2 cellular contexts compared by ENCODE assay signal in the genomic region with DNA sequence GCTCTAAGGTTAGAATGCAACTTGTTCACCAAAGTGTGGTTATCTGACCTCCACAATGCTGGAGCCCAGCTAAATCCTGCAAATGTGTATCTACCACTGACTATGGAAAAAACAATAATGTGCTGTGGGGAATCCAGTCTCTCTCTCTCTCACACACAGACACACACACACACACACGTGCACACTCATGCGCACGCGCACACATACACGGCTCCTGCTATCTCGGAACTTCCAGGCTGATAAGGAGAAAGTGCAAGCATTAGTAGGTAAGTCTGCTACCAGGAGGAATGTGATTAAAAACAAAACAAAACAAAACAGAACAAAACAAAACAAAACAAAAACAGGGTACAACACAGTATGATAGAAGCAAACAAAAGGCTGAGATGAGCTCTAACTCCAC.
A peak's percentile ranks its signal among the peaks of the same experiment; 100 is the strongest.
TF ChIP-seq lines count a peak whose summit lies in the region.

No MANE protein-coding gene starts in this region.

TF ChIP-seq in IMR-90, 13 proteins besides CTCF, POLR2A, EP300 and RAD21:
- TF ChIP-seq FOS (IDR thresholded peaks at IDR 0.05; ENCODE audit: low read depth, low read length): no peak
- TF ChIP-seq CEBPB (IDR thresholded peaks at IDR 0.05; ENCODE audit: low read depth, low read length): no peak
- no peak for TF ChIP-seq CHD1 (IDR thresholded peaks at IDR 0.05; ENCODE audit: low read depth, low read length)
- TF ChIP-seq BHLHE40 (IDR thresholded peaks at IDR 0.05; ENCODE audit: low read depth, low read length): no peak
- TF ChIP-seq, protein P1, sequence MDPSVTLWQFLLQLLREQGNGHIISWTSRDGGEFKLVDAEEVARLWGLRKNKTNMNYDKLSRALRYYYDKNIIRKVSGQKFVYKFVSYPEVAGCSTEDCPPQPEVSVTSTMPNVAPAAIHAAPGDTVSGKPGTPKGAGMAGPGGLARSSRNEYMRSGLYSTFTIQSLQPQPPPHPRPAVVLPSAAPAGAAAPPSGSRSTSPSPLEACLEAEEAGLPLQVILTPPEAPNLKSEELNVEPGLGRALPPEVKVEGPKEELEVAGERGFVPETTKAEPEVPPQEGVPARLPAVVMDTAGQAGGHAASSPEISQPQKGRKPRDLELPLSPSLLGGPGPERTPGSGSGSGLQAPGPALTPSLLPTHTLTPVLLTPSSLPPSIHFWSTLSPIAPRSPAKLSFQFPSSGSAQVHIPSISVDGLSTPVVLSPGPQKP (IDR thresholded peaks at IDR 0.05; ENCODE audit: borderline replicate concordance, low read depth, low read length): no peak
- TF ChIP-seq MXI1 (IDR thresholded peaks at IDR 0.05; ENCODE audit: borderline replicate concordance, low read depth, low read length): no peak
- no peak for TF ChIP-seq RFX5 (IDR thresholded peaks at IDR 0.05; ENCODE audit: low read depth, low read length)
- no peak for TF ChIP-seq MAZ (IDR thresholded peaks at IDR 0.05; ENCODE audit: borderline replicate concordance, low read depth, low read length)
- no peak for TF ChIP-seq NFE2L2 (IDR thresholded peaks at IDR 0.05; ENCODE audit: low read depth, low read length)
- TF ChIP-seq RCOR1 (IDR thresholded peaks at IDR 0.05; ENCODE audit: insufficient replicate concordance, low read length): no peak
- TF ChIP-seq MAFK (IDR thresholded peaks at IDR 0.05; ENCODE audit: low read depth, low read length): no peak
- no peak for TF ChIP-seq SMC3 (IDR thresholded peaks at IDR 0.05; ENCODE audit: low read depth, low read length)
- TF ChIP-seq, protein P2, sequence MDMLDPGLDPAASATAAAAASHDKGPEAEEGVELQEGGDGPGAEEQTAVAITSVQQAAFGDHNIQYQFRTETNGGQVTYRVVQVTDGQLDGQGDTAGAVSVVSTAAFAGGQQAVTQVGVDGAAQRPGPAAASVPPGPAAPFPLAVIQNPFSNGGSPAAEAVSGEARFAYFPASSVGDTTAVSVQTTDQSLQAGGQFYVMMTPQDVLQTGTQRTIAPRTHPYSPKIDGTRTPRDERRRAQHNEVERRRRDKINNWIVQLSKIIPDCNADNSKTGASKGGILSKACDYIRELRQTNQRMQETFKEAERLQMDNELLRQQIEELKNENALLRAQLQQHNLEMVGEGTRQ (IDR thresholded peaks at IDR 0.05; ENCODE audit: low read depth, low read length): no peak

TF ChIP-seq in K562, 482 proteins besides CTCF, POLR2A, EP300 and RAD21:
- peak; percentile 49 to 61; a peak in 3 of 4 replicates for TF ChIP-seq NRF1 (conservative IDR thresholded peaks at IDR 0.05 in 1 of 2, IDR thresholded peaks at IDR 0.05 in 1 of 2)
- no peak for TF ChIP-seq HDAC3 (IDR thresholded peaks at IDR 0.05; ENCODE audit: borderline replicate concordance, partially characterized antibody)
TF ChIP-seq in K562: peak in this region for 1.
